23 cellular contexts compared by ENCODE assay signal in the genomic region with DNA sequence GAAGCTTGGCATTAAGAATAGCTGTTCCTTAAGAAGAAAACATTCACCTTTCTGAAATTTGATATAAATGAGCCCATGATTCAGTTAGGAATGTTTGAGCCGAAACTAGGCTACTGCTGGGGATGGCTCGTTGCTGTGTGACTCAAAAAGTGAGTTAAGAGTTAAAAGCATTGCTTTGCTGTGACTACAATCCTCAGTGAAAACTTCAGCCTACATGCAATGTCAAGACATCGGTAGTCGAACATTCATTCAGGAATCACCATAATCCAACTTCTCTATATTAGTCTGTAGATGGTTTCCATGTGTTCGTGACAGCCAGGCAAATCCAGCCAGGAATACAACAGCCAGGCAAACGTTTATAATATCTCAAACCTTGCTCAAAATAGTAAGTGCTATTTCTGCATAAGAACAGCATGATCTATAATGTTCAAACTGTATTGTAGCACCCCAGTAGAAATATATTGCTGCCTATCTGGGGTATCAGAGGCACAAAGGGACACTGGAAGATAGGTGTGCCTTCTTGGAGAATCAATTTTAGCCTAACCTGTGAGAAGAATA.
"Had no signal": no experiment of that assay in that cellular context is flagged by ENCODE, and none has a peak within 500 bp of the region (broad histone marks: within the 10 kb centered on the region; RNA-seq: fewer than 3 reads in every experiment).

No MANE protein-coding gene starts in this region.

- H3K36me3 Mint-ChIP-seq: activated naive CD8-positive, alpha-beta T cell; type B pancreatic cell had no signal

- H3K4me1 ChIP-seq: foreskin keratinocyte, right lobe of liver, uterus had no signal

- H3K27me3 Mint-ChIP-seq: activated CD4-positive, alpha-beta T cell treated with anti-CD3 and anti-CD28 coated beads for 36 hours; activated naive CD8-positive, alpha-beta T cell; type B pancreatic cell had no signal

- H3K4me3 Mint-ChIP-seq: activated CD4-positive, alpha-beta T cell treated with anti-CD3 and anti-CD28 coated beads for 36 hours; activated naive CD8-positive, alpha-beta T cell; activated T-cell treated with anti-CD3 and anti-CD28 coated beads, Interleukin-2, amount 50 U/mL, for 72 hours; nephron; type B pancreatic cell had no signal

- ATAC-seq: activated CD4-positive, alpha-beta T cell treated with anti-CD3 and anti-CD28 coated beads for 36 hours; activated T-cell treated with anti-CD3 and anti-CD28 coated beads, Interleukin-2, amount 50 U/mL, for 72 hours; esophagus mucosa; foreskin keratinocyte; left lobe of liver; right lobe of liver; stimulated activated naive CD8-positive, alpha-beta T cell treated with anti-CD3 and anti-CD28 coated beads, Interleukin-15, Interleukin-2, amounts not matched to agents 100 U/mL and 50 U/mL, for 24 hours had no signal

- H3K4me1 Mint-ChIP-seq: activated CD4-positive, alpha-beta T cell treated with anti-CD3 and anti-CD28 coated beads for 36 hours; nephron had no signal

- H3K27me3 ChIP-seq: brain microvascular endothelial cell, foreskin keratinocyte, right lobe of liver, uterus had no signal

- H3K9me3 ChIP-seq: thoracic aorta, uterus had no signal

- H3K36me3 ChIP-seq: brain microvascular endothelial cell, right lobe of liver, thoracic aorta had no signal

- DNase-seq: activated CD4-positive, alpha-beta T cell treated with anti-CD3 and anti-CD28 coated beads for 36 hours; activated CD4-positive, CD25-positive, alpha-beta regulatory T cell; activated effector memory CD4-positive, alpha-beta T cell treated with Interleukin-2 at 50 U/mL for 16 hours; activated naive CD4-positive, alpha-beta T cell treated with Interleukin-2 at 50 U/mL for 16 hours; activated T-cell treated with anti-CD3 and anti-CD28 coated beads for 4 hours; activated T-cell treated with anti-CD3 and anti-CD28 coated beads, Interleukin-2, amount 50 U/mL, for 72 hours; aorta; brain microvascular endothelial cell; central memory CD4-positive, alpha-beta T cell; foreskin keratinocyte; right lobe of liver; stimulated activated CD4-positive, alpha-beta T cell treated with anti-CD3 and anti-CD28 coated beads, Interleukin-12 subunit alpha, Interleukin-12 subunit beta, amount 100 ng/mL, for 4 hours; stimulated activated CD4-positive, alpha-beta T cell treated with anti-CD3 and anti-CD28 coated beads, Interleukin-4, amount 100 ng/mL, for 1 hour; stimulated activated naive CD8-positive, alpha-beta T cell treated with anti-CD3 and anti-CD28 coated beads, Interleukin-15, Interleukin-2, amounts not matched to agents 100 U/mL and 50 U/mL, for 24 hours; T-helper 1 cell; uterus had no signal

- H3K27ac Mint-ChIP-seq: activated CD4-positive, alpha-beta T cell treated with anti-CD3 and anti-CD28 coated beads for 36 hours; activated naive CD8-positive, alpha-beta T cell; activated T-cell treated with anti-CD3 and anti-CD28 coated beads, Interleukin-2, amount 50 U/mL, for 72 hours; nephron; type B pancreatic cell had no signal

- H3K4me3 ChIP-seq: lung, right lobe of liver, thoracic aorta, uterus had no signal

- H3K27ac ChIP-seq: brain microvascular endothelial cell, foreskin keratinocyte, right lobe of liver, thoracic aorta, uterus had no signal
